In genomic region chr2:20645761-20646160, GRCh38 we compare ENCODE assay signal across 16 cellular contexts. TPM values are rescaled to one million over a fixed set of nuclear protein-coding genes. Genes with fewer than 3 reads are reported as not detected.
DNase-seq lines count a peak whose midpoint lies in the region; ATAC-seq and TF ChIP-seq lines count a peak whose summit lies in the region.
"Had no signal": no experiment of that assay in that cellular context is flagged by ENCODE, and none has a peak within 500 bp of the region (broad histone marks: within the 10 kb centered on the region; RNA-seq: fewer than 3 reads in every experiment).

No MANE protein-coding gene starts in this region.

- DNase-seq in left ventricle myocardium inferior = peak; percentile 10
- no peak for DNase-seq in heart right ventricle
- no peak for DNase-seq in esophagus muscularis mucosa (ENCODE audit: extremely low spot score)
- no peak for DNase-seq in sigmoid colon
- no peak for DNase-seq in tibial artery
- no peak for DNase-seq in CD4-positive, alpha-beta memory T cell
- DNase-seq in DMS79 treated with DMSO at 0.1 percent for 48 hours (lab: John Stamatoyannopoulos, UW) = no peak
- no peak for DNase-seq in H9
- DNase-seq: C1 segment of cervical spinal cord; Caco-2; CD4-positive, CD25-positive, alpha-beta regulatory T cell; GDM1; GM23248; HCEC 1CT had no signal

- no peak overlapping the region for H4K91ac ChIP-seq in H9 (ENCODE audit: insufficient read length, low read depth, low read length)

- no peak overlapping the region for H4K8ac ChIP-seq in H9 (replicated peaks; ENCODE audit: insufficient read length, low read depth, low read length)

- no peaks in the 10 kb centered on the region for H3K79me1 ChIP-seq in H9 (ENCODE audit: insufficient read depth, low read depth, low read length, poor library complexity, severe bottlenecking)

- TF ChIP-seq CTCF in left ventricle myocardium inferior (IDR thresholded peaks at IDR 0.05; ENCODE audit: borderline replicate concordance) (no peak), heart right ventricle (IDR thresholded peaks at IDR 0.05) (no peak), esophagus muscularis mucosa (IDR thresholded peaks at IDR 0.05) (no peak), sigmoid colon (IDR thresholded peaks at IDR 0.05) (no peak), tibial artery (IDR thresholded peaks at IDR 0.05) (no peak), H9 (conservative IDR thresholded peaks at IDR 0.05) (no peak)

- POLR2A ChIA-PET in CD4-positive, alpha-beta memory T cell (lab: Charles Lee; ENCODE audit: partially characterized antibody) = no interaction called here

- no peak overlapping the region for H3K14ac ChIP-seq in H9 (ENCODE audit: insufficient read depth, low read length)

- no peak for TF ChIP-seq EP300 in esophagus muscularis mucosa (IDR thresholded peaks at IDR 0.05)
- no peak for TF ChIP-seq EP300 in sigmoid colon (IDR thresholded peaks at IDR 0.05)

- 86 to 90% methylated on average over 10 of the region's 10 CpGs for WGBS in heart right ventricle, 2 donors
- 78% methylated on average over 10 of the region's 10 CpGs for WGBS in esophagus muscularis mucosa
- 92 to 93% methylated on average over 10 of the region's 10 CpGs for WGBS in sigmoid colon, 2 donors
- no CpG with 5 or more reads among the region's 10 CpGs for WGBS in H9 (ENCODE audit: extremely low coverage, insufficient read length, low lambda C conversion rate)

- no peak for ATAC-seq in heart right ventricle

- H3K4me1 ChIP-seq in left ventricle myocardium inferior = peaks cover 56% of the 10 kb centered on the region
- H3K4me1 ChIP-seq in heart right ventricle = peaks cover 3 to 54% (median 49%) of the 10 kb centered on the region in 9 donors
- H3K4me1 ChIP-seq in esophagus muscularis mucosa = peaks cover 43 to 71% (median 67%) of the 10 kb centered on the region in 4 donors
- H3K4me1 ChIP-seq in sigmoid colon = peaks cover 0 to 61% (median 56%) of the 10 kb centered on the region in 4 donors
- H3K4me1 ChIP-seq in tibial artery = peaks cover 3 to 59% (median 47%) of the 10 kb centered on the region in 4 donors
- H3K4me1 ChIP-seq in CD4-positive, alpha-beta memory T cell (ENCODE audit: insufficient read depth, low read length) = peaks cover 12% of the 10 kb centered on the region
- no peaks in the 10 kb centered on the region; the same call in 1 of the 2 replicates for H3K4me1 ChIP-seq in H9 (ENCODE audit: insufficient read depth, low read length)

- H3K27me3 Mint-ChIP-seq in CD4-positive, alpha-beta memory T cell = no peaks in the 10 kb centered on the region
- H3K27me3 Mint-ChIP-seq in H9 (ENCODE audit: low read depth) = peaks cover 17% of the 10 kb centered on the region
- H3K27me3 Mint-ChIP-seq: B cell; CD4-positive, CD25-positive, alpha-beta regulatory T cell had no signal

- H2AFZ ChIP-seq in H9 (ENCODE audit: low read length) = no peak overlapping the region
- H2AFZ ChIP-seq: GM23248 had no signal

- TF ChIP-seq POLR2A in esophagus muscularis mucosa (IDR thresholded peaks at IDR 0.05; ENCODE audit: low read depth) = no peak
- TF ChIP-seq POLR2A in sigmoid colon (IDR thresholded peaks at IDR 0.05) = no peak

- H3K9me3 ChIP-seq in left ventricle myocardium inferior (replicated peaks) = no peaks in the 10 kb centered on the region
- no peaks in the 10 kb centered on the region for H3K9me3 ChIP-seq in heart right ventricle
- H3K9me3 ChIP-seq in esophagus muscularis mucosa = no peaks in the 10 kb centered on the region
- H3K9me3 ChIP-seq in sigmoid colon = no peaks in the 10 kb centered on the region
- no peaks in the 10 kb centered on the region for H3K9me3 ChIP-seq in tibial artery
- H3K9me3 ChIP-seq in CD4-positive, alpha-beta memory T cell (ENCODE audit: control insufficient read depth in 1 of 2, low read length in 2 of 2) = no peaks in the 10 kb centered on the region
- no peaks in the 10 kb centered on the region for H3K9me3 ChIP-seq in H9 (ENCODE audit: control insufficient read depth, low read depth, low read length)
- H3K9me3 ChIP-seq: Caco-2 had no signal

- no peaks in the 10 kb centered on the region for H3K9me3 Mint-ChIP-seq in CD4-positive, alpha-beta memory T cell
- no peaks in the 10 kb centered on the region; a peak in 1 of 5 replicates for H3K9me3 Mint-ChIP-seq in H9
- H3K9me3 Mint-ChIP-seq: CD4-positive, CD25-positive, alpha-beta regulatory T cell had no signal

- H3K18ac ChIP-seq in H9 (ENCODE audit: insufficient read length, low read depth, low read length) = no peak overlapping the region

- no peaks in the 10 kb centered on the region for H3K79me2 ChIP-seq in H9 (ENCODE audit: insufficient read depth, low read length)

- H2BK15ac ChIP-seq in H9 (ENCODE audit: low read depth, low read length) = no peak overlapping the region

- no peak overlapping the region for H3K9ac ChIP-seq in H9 (ENCODE audit: extremely low read depth, insufficient read length, low read length)
- H3K9ac ChIP-seq: GM23248 had no signal

- H3T11ph ChIP-seq in H9 (ENCODE audit: low read length) = no peak overlapping the region

- H4K5ac ChIP-seq in H9 (ENCODE audit: insufficient read length, low read depth, low read length) = no peak overlapping the region

- peaks cover 27 to 44% of the 10 kb centered on the region in 2 donors for H3K36me3 Mint-ChIP-seq in CD4-positive, alpha-beta memory T cell
- peaks cover 0 to 13% (median 2%) of the 10 kb centered on the region in 3 experiments; a peak in 3 of 7 replicates for H3K36me3 Mint-ChIP-seq in H9 (ENCODE audit: insufficient read depth in 1 of 3, low read depth in 3 of 3)

- H3K56ac ChIP-seq in H9 (ENCODE audit: insufficient read length, low read depth, low read length) = no peak overlapping the region

- H3K27ac ChIP-seq in left ventricle myocardium inferior (replicated peaks) = no peak overlapping the region
- no peak overlapping the region for H3K27ac ChIP-seq in heart right ventricle
- peak overlapping the region; percentile 57 to 98 (median 78) for H3K27ac ChIP-seq in esophagus muscularis mucosa (replicated peaks in 1 of 4)
- peak overlapping the region in 3 of 4 donors; percentile 24 to 97 (median 45) for H3K27ac ChIP-seq in sigmoid colon
- H3K27ac ChIP-seq in tibial artery = peak overlapping the region; percentile 95 to 98
- H3K27ac ChIP-seq in CD4-positive, alpha-beta memory T cell (ENCODE audit: low read depth, low read length) = no peak overlapping the region
- no peak overlapping the region for H3K27ac ChIP-seq in H9 (ENCODE audit: insufficient read length, low read depth, low read length)
- H3K27ac ChIP-seq: GM23248, HL-60 had no signal

- H3K23me2 ChIP-seq in H9 (ENCODE audit: insufficient read length, low read depth, low read length, poor library complexity, severe bottlenecking) = no peaks in the 10 kb centered on the region

- no peak overlapping the region for H2BK5ac ChIP-seq in H9 (ENCODE audit: insufficient read length, low read length)

- no peak overlapping the region for H2BK20ac ChIP-seq in H9 (ENCODE audit: low read depth, low read length, poor library complexity, severe bottlenecking)

- peaks cover 23 to 41% (median 30%) of the 10 kb centered on the region in 4 donors for H3K4me1 Mint-ChIP-seq in CD4-positive, alpha-beta memory T cell
- peaks cover 19 to 20% of the 10 kb centered on the region in 2 experiments for H3K4me1 Mint-ChIP-seq in H9

- no peak overlapping the region for H2AK5ac ChIP-seq in H9 (ENCODE audit: insufficient read length, low read length)

- intact Hi-C loops in left ventricle myocardium inferior (cut with micrococcal nuclease) (no loop called here), heart right ventricle (cut with DNase I) (no loop called here), esophagus muscularis mucosa (cut with DNase I) (no loop called here), sigmoid colon (cut with DNase I) (loop anchor here (10.0 kb wide), 1 partner anchor 511 kb away; no protein-coding TSS in a partner anchor), tibial artery (cut with DNase I; ENCODE audit: low total_unique reads) (loop anchor here (5.0 kb wide), 1 partner anchor 268 kb away; no protein-coding TSS in a partner anchor)
- intact Hi-C loops in CD4-positive, alpha-beta memory T cell (cut with micrococcal nuclease) = no loop called here

- no peak overlapping the region for H2BK120ac ChIP-seq in H9 (ENCODE audit: low read depth, low read length, poor library complexity, severe bottlenecking)

- no peaks in the 10 kb centered on the region for H4K20me1 ChIP-seq in H9 (ENCODE audit: control insufficient read depth, insufficient read depth, insufficient read length)

- no peak overlapping the region for H3K4me3 Mint-ChIP-seq in CD4-positive, alpha-beta memory T cell
- no peak overlapping the region for H3K4me3 Mint-ChIP-seq in H9
- H3K4me3 Mint-ChIP-seq: B cell had no signal

- H3K36me3 ChIP-seq in left ventricle myocardium inferior (peaks cover 30% of the 10 kb centered on the region), heart right ventricle (peaks cover 0 to 57% (median 17%) of the 10 kb centered on the region in 9 donors), esophagus muscularis mucosa (peaks cover 12 to 52% (median 50%) of the 10 kb centered on the region in 4 donors), sigmoid colon (peaks cover 0 to 41% (median 18%) of the 10 kb centered on the region in 4 donors), tibial artery (peaks cover 17 to 50% (median 32%) of the 10 kb centered on the region in 3 donors)
- H3K36me3 ChIP-seq in CD4-positive, alpha-beta memory T cell (ENCODE audit: insufficient read depth, low read length) = peaks cover 3% of the 10 kb centered on the region

- no peak overlapping the region for H3K4me2 ChIP-seq in H9 (ENCODE audit: insufficient read depth, insufficient read length, low read length)

- no peaks in the 10 kb centered on the region for H3K27me3 ChIP-seq in left ventricle myocardium inferior (ENCODE audit: low read depth)
- H3K27me3 ChIP-seq in heart right ventricle = no peaks in the 10 kb centered on the region
- H3K27me3 ChIP-seq in esophagus muscularis mucosa = no peaks in the 10 kb centered on the region
- no peaks in the 10 kb centered on the region for H3K27me3 ChIP-seq in sigmoid colon
- no peaks in the 10 kb centered on the region for H3K27me3 ChIP-seq in tibial artery
- H3K27me3 ChIP-seq in CD4-positive, alpha-beta memory T cell (ENCODE audit: insufficient read depth, low read length) = no peaks in the 10 kb centered on the region
- H3K27me3 ChIP-seq in H9 (ENCODE audit: insufficient read depth, low read length) = no peaks in the 10 kb centered on the region

- no peak overlapping the region for H2BK12ac ChIP-seq in H9 (ENCODE audit: insufficient read length, low read depth, low read length)

- no peak overlapping the region for H3K27ac Mint-ChIP-seq in CD4-positive, alpha-beta memory T cell
- H3K27ac Mint-ChIP-seq in H9 = no peak overlapping the region
- H3K27ac Mint-ChIP-seq: B cell; CD4-positive, CD25-positive, alpha-beta regulatory T cell had no signal

- no peak overlapping the region for H3K23ac ChIP-seq in H9 (ENCODE audit: insufficient read length, low read depth, low read length)

- no peak overlapping the region for H3K4ac ChIP-seq in H9 (ENCODE audit: low read depth, low read length)

- H3K4me3 ChIP-seq in left ventricle myocardium inferior (no peak overlapping the region), heart right ventricle (no peak overlapping the region), esophagus muscularis mucosa (no peak overlapping the region), sigmoid colon (no peak overlapping the region), tibial artery (no peak overlapping the region)
- no peak overlapping the region for H3K4me3 ChIP-seq in CD4-positive, alpha-beta memory T cell (ENCODE audit: low read length in 2 of 2)
- H3K4me3 ChIP-seq: GM23248 had no signal

- CTCF ChIA-PET in CD4-positive, alpha-beta memory T cell (lab: Charles Lee; ENCODE audit: partially characterized antibody) = interaction anchor here (2.0 kb wide), 1 partner anchor 234 kb away, joined by 11 read pairs; no protein-coding TSS in a partner anchor

RNA-seq across cellular contexts. Expression of gene HS1BP3, which starts 5.1 kb away (rescaled TPM):
- total RNA-seq in left ventricle myocardium inferior (16.6 TPM), heart right ventricle (10 to 100 TPM; 11.3 to 26.3 (median 16.1) TPM), esophagus muscularis mucosa (10 to 100 TPM; 42.6 to 95.6 (median 60.0) TPM), sigmoid colon (10 to 100 TPM; 32.3 to 54.6 (median 41.8) TPM), H9 (2021) (10.8 and 11.1 TPM in 2 replicates)
- polyA plus RNA-seq in heart right ventricle (10 to 100 TPM; 16.8 to 24.6 TPM), sigmoid colon (10 to 100 TPM; 25.2 to 36.3 (median 25.3) TPM)
- total RNA-seq in CD4-positive, alpha-beta memory T cell = 10 to 100 TPM; 20.1 TPM
- polyA plus RNA-seq in CD4-positive, alpha-beta memory T cell = 10 to 100 TPM; 16.7 to 17.5 TPM

RNA-seq across cellular contexts. Expression of gene GDF7, which starts 21.2 kb away (rescaled TPM):
- total RNA-seq in left ventricle myocardium inferior (0.58 TPM), heart right ventricle (1 to 10 TPM in 1 of 10 donors, under 1 TPM in 9; 0.10 to 1.2 (median 0.66) TPM), esophagus muscularis mucosa (10 to 100 TPM in 1 of 4 donors, 1 to 10 TPM in 3; 2.7 to 10.4 (median 7.4) TPM), sigmoid colon (1 to 10 TPM in 1 of 4 donors, under 1 TPM in 3; 0.49 to 1.6 (median 0.77) TPM), H9 (2021) (0.04 TPM in 1 of 2 replicates, not detected in the other)
- polyA plus RNA-seq in heart right ventricle (under 1 TPM; 0.17 to 0.37 TPM), sigmoid colon (under 1 TPM; under 0.01 to 0.60 (median under 0.01) TPM)
- under 1 TPM; 0.19 to 0.26 TPM for total RNA-seq in CD4-positive, alpha-beta memory T cell
- under 1 TPM; 0.04 to 0.22 TPM for polyA plus RNA-seq in CD4-positive, alpha-beta memory T cell
- total RNA-seq: GM23248 had no signal

Comparison
In these comparisons a context has a peak if more than half of its experiments do, and no peak if none do; other contexts are left out.
1. H3K27ac ChIP-seq: peak in esophagus muscularis mucosa (4 of 4), sigmoid colon (3 of 4) and tibial artery (2 of 2); none in left ventricle myocardium inferior (single experiment), heart right ventricle (0 of 10), CD4-positive, alpha-beta memory T cell (single experiment) and H9 (single experiment).
2. intact Hi-C loops: an anchor here in sigmoid colon (10.0 kb wide) and tibial artery (5.0 kb wide); none called in left ventricle myocardium inferior, heart right ventricle, esophagus muscularis mucosa and CD4-positive, alpha-beta memory T cell.